ENCODE assay signal across 16 cellular contexts in the genomic region with DNA sequence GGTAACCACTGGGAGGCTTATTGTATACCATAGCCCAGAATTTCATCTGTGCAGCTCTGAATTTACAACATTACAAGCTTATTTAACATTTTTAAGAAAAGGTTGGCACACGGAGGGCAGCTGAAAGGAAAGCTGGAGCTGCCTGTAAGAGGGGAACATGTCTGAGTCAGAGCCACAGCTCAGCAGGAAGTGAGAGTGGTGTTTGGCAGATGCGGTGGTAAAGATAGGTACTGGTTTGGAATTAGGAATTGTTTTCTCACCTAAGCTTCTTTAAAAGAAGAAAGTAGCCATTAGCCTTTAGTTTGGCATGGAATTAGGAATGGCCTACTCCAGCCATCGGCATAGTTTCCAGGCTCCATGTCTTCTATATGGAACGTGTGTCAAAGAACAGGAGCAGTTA.
DNase-seq lines count a peak whose midpoint lies in the region; ATAC-seq, FAIRE-seq and TF ChIP-seq lines count a peak whose summit lies in the region.
"Had no signal": no experiment of that assay in that cellular context is flagged by ENCODE, and none has a peak within 500 bp of the region (broad histone marks: within the 10 kb centered on the region; RNA-seq: fewer than 3 reads in every experiment).

No MANE protein-coding gene starts in this region.

- H3K27ac ChIP-seq in DND-41 (ENCODE audit: low read length), result no peak overlapping the region
- no peak overlapping the region for H3K27ac ChIP-seq in keratinocyte (ENCODE audit: control insufficient read depth, insufficient read depth, low read length)

- H3K4me2 ChIP-seq in DND-41 (ENCODE audit: insufficient read depth, low read length) (no peak overlapping the region), keratinocyte (ENCODE audit: control insufficient read depth, extremely low read depth, insufficient read depth, low read depth, low read length) (no peak overlapping the region)

- TF ChIP-seq CTCF in DND-41 (IDR thresholded peaks at IDR 0.05; ENCODE audit: borderline replicate concordance, extremely low read depth, low read length, poor library complexity, severe bottlenecking) (no peak), astrocyte of the spinal cord (IDR thresholded peaks at IDR 0.05; ENCODE audit: low read depth, low read length) (no peak), keratinocyte (optimal IDR thresholded peaks at IDR 0.05 in 1 of 3, IDR thresholded peaks at IDR 0.05 in 1 of 3, conservative IDR thresholded peaks at IDR 0.05 in 1 of 3; ENCODE audit: extremely low read depth in 1 of 3, insufficient read depth in 2 of 3, low read length in 3 of 3) (no peak)

- H3K27me3 ChIP-seq in DND-41 (ENCODE audit: insufficient read depth, low read length, poor library complexity) (no peaks in the 10 kb centered on the region), keratinocyte (ENCODE audit: control insufficient read depth, extremely low read depth, insufficient read depth, low read length) (no peaks in the 10 kb centered on the region)

- DNase-seq in DND-41 (peak; percentile 9), NCI-H226 (peak; percentile 1), astrocyte of the spinal cord (ENCODE audit: low read depth, low spot score) (peak; percentile 30), keratinocyte (ENCODE audit: low read depth, low spot score) (no peak), DMS 273 treated with DMSO at 0.1 percent for 48 hours (lab: John Stamatoyannopoulos, UW) (no peak), NCI-H2196 (lab: John Stamatoyannopoulos, UW; ENCODE audit: unreplicated experiment) (no peak)
- DNase-seq: CD4-positive, CD25-positive, alpha-beta regulatory T cell; H9; NCI-H1048; NCI-H146; NCI-H345; NCI-H526 treated with DMSO at 0.1 percent for 48 hours; NK-92 treated with Interleukin-12 subunit alpha and Interleukin-12 subunit beta, amount 100 ng/mL, for 24 hours; OCI-M1 had no signal

- H3K4me1 ChIP-seq in DND-41 (ENCODE audit: insufficient read depth, low read length) (no peaks in the 10 kb centered on the region), keratinocyte (ENCODE audit: control insufficient read depth, extremely low read depth, insufficient read depth, low read length) (peaks cover 15% of the 10 kb centered on the region)

- H3K9me3 ChIP-seq in DND-41 (ENCODE audit: insufficient read depth, low read length, severe bottlenecking) (no peaks in the 10 kb centered on the region), keratinocyte (ENCODE audit: control insufficient read depth, low read depth, low read length) (no peaks in the 10 kb centered on the region)

- H2AFZ ChIP-seq in DND-41 (ENCODE audit: low read depth, low read length) (no peak overlapping the region), keratinocyte (ENCODE audit: control insufficient read depth, low read length) (peak overlapping the region; percentile 21)

- H3K79me2 ChIP-seq in DND-41 (ENCODE audit: insufficient read depth, low read length) (no peaks in the 10 kb centered on the region), keratinocyte (ENCODE audit: control insufficient read depth, insufficient read depth, low read length) (no peaks in the 10 kb centered on the region)

- H3K36me3 ChIP-seq in DND-41 (ENCODE audit: insufficient read depth, low read length), result no peaks in the 10 kb centered on the region
- H3K36me3 ChIP-seq in keratinocyte (ENCODE audit: control insufficient read depth in 2 of 2, extremely low read depth in 1 of 2, insufficient read depth in 2 of 2, low read length in 2 of 2), result no peaks in the 10 kb centered on the region

- in situ Hi-C loops in astrocyte of the spinal cord (cut with HindIII; ENCODE audit: low sequenced_read_pairs), result no loop called here

- H3K9me1 ChIP-seq in keratinocyte (ENCODE audit: control insufficient read depth, extremely low read depth, insufficient read depth, low read length), result no peaks in the 10 kb centered on the region

- no peak overlapping the region for H3K4me3 ChIP-seq in DND-41 (ENCODE audit: low read depth in 1 of 2, low read length in 2 of 2)
- no peak overlapping the region for H3K4me3 ChIP-seq in astrocyte of the spinal cord (ENCODE audit: low read depth, low read length)
- H3K4me3 ChIP-seq in keratinocyte (ENCODE audit: control insufficient read depth in 2 of 3, extremely low read depth in 1 of 3, insufficient read depth in 2 of 3, low read depth in 1 of 3, low read length in 3 of 3), result no peak overlapping the region

- dilution Hi-C loops in keratinocyte (cut with MboI; ENCODE audit: extremely low pct_ligation_motif_present, low sequenced_read_pairs), result no loop called here

- peak; percentile 90 for FAIRE-seq in keratinocyte (lab: Jason Lieb, UNC)

- H4K20me1 ChIP-seq in DND-41 (ENCODE audit: insufficient read depth, low read length), result no peaks in the 10 kb centered on the region
- no peaks in the 10 kb centered on the region for H4K20me1 ChIP-seq in keratinocyte (ENCODE audit: control insufficient read depth, extremely low read depth, insufficient read depth, low read length)

- H3K9ac ChIP-seq in DND-41 (ENCODE audit: low read depth, low read length) (no peak overlapping the region), keratinocyte (ENCODE audit: control insufficient read depth, extremely low read depth, insufficient read depth, low read length) (no peak overlapping the region)

- ATAC-seq in DND-41 (ENCODE audit: insufficient read depth, low read depth) (peak; percentile 55; the same call in 1 of the 3 replicates), GM21723 (IDR thresholded peaks at IDR 0.05; ENCODE audit: unreplicated experiment) (no peak)
- ATAC-seq in activated CD4-positive, CD25-positive, alpha-beta regulatory T cell treated with anti-CD3 and anti-CD28 coated beads, Interleukin-2, amount 50 U/mL, for 24 hours, result no peak

Comparison
In these comparisons a context has a peak if more than half of its experiments do, and no peak if none do; other contexts are left out.
1. DNase-seq: peak in DND-41 (single experiment), NCI-H226 (single experiment) and astrocyte of the spinal cord (single experiment); none in keratinocyte (single experiment), DMS 273 treated with DMSO at 0.1 percent for 48 hours (single experiment) and NCI-H2196 (single experiment).